In the genomic region with DNA sequence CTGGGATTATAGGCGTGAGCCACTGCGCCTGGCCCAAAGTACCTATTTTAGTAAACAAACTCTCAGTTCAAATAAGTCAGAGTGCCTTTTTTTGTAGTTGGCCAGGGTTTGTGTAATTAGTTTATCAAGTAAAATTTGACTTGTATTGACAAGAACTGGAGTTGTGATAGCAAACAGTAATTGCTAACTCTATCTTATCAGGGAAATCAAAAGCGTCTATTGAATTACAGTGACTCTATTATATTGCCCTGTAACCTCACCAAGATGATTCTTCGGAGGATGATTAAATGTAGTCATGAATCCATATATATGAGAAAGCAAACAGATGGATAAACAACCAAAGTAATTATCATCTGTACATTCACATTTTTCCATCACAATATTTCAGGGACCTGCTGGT, we compare ENCODE assay signal across 28 cellular contexts.
"Had no signal": no experiment of that assay in that cellular context is flagged by ENCODE, and none has a peak within 500 bp of the region (broad histone marks: within the 10 kb centered on the region; RNA-seq: fewer than 3 reads in every experiment).

No MANE protein-coding gene starts in this region.

- H3K4me1 Mint-ChIP-seq: activated naive CD8-positive, alpha-beta T cell treated with anti-CD3 and anti-CD28 coated beads, Interleukin-2, amount 10 ng/mL, durations not matched to agents 7 days and 5 days; stimulated activated naive B cell treated with anti-CD40 and anti-IgM and Interleukin-4, amounts not matched to agents 10 μg/mL and 1 μg/mL and 100 μg/mL, for 72 hours had no signal

- H3K27ac Mint-ChIP-seq: activated CD4-positive, alpha-beta memory T cell treated with anti-CD3 and anti-CD28 coated beads for 36 hours; activated naive CD4-positive, alpha-beta T cell treated with anti-CD3 and anti-CD28 coated beads for 36 hours; activated naive CD8-positive, alpha-beta T cell treated with anti-CD3 and anti-CD28 coated beads, Interleukin-2, amount 10 ng/mL, durations not matched to agents 7 days and 5 days; activated T-helper 1 cell treated with anti-CD3 and anti-CD28 coated beads, Interleukin-12 subunit alpha, Interleukin-12 subunit beta, Interleukin-2, Interleukin-4 antibody, amounts not matched to agents 30 ng/mL and 10 ng/mL and 1 ng/mL, durations not matched to agents 14 hours and 24 hours and 36 hours; dendritic cell treated with granulocyte-macrophage colony-stimulating factor and Interleukin-4, amounts not matched to agents 40 ng/mL and 50 ng/mL, for 4 days; natural killer cell treated with Interleukin-12 subunit alpha and Interleukin-12 subunit beta and Interleukin-15 and Interleukin-18, amount 100 ng/mL, for 72 hours; stimulated activated naive B cell treated with anti-CD40 and anti-IgM and Interleukin-4, amounts not matched to agents 10 μg/mL and 1 μg/mL and 100 μg/mL, for 72 hours; T-helper 1 cell treated with Interleukin-12 subunit alpha and Interleukin-12 subunit beta and Interleukin-4 antibody, amounts not matched to agents 30 μg/mL and 1 μg/mL, for 36 hours had no signal

- H3K9me3 ChIP-seq: gastroesophageal sphincter, stomach, suprapubic skin, tibial nerve had no signal

- H3K9me3 Mint-ChIP-seq: natural killer cell treated with Interleukin-12 subunit alpha and Interleukin-12 subunit beta and Interleukin-15 and Interleukin-18, amount 100 ng/mL, for 72 hours; stimulated activated naive B cell treated with anti-CD40 and anti-IgM and Interleukin-4, amounts not matched to agents 10 μg/mL and 1 μg/mL and 100 μg/mL, for 72 hours had no signal

- H3K27ac ChIP-seq: brain microvascular endothelial cell, gastroesophageal sphincter, hepatocyte, lower lobe of right lung, stomach, suprapubic skin, WERI-Rb-1 had no signal

- H3K27me3 ChIP-seq: brain microvascular endothelial cell, gastroesophageal sphincter, hepatocyte, stomach, suprapubic skin, tibial nerve had no signal

- H3K36me3 Mint-ChIP-seq: activated CD4-positive, alpha-beta memory T cell treated with anti-CD3 and anti-CD28 coated beads for 36 hours; activated naive CD8-positive, alpha-beta T cell treated with anti-CD3 and anti-CD28 coated beads, Interleukin-2, amount 10 ng/mL, durations not matched to agents 7 days and 5 days; natural killer cell treated with Interleukin-12 subunit alpha and Interleukin-12 subunit beta and Interleukin-15 and Interleukin-18, amount 100 ng/mL, for 72 hours; stimulated activated naive B cell treated with anti-CD40 and anti-IgM and Interleukin-4, amounts not matched to agents 10 μg/mL and 1 μg/mL and 100 μg/mL, for 72 hours had no signal

- H3K4me3 ChIP-seq: gastroesophageal sphincter, hepatocyte, lower lobe of right lung, stomach, suprapubic skin, tibial nerve had no signal

- H3K36me3 ChIP-seq: brain microvascular endothelial cell, gastroesophageal sphincter, lower lobe of right lung, stomach, suprapubic skin, tibial nerve, WERI-Rb-1 had no signal

- ATAC-seq: activated CD4-positive, CD25-positive, alpha-beta regulatory T cell treated with anti-CD3 and anti-CD28 coated beads, Interleukin-2, amount 50 U/mL, for 24 hours; gastroesophageal sphincter; lower lobe of right lung; natural killer cell treated with Interleukin-12 subunit alpha and Interleukin-12 subunit beta and Interleukin-15 and Interleukin-18, amount 100 ng/mL, for 72 hours; right cardiac atrium; stimulated activated naive B cell treated with anti-CD40 and anti-IgM and Interleukin-4, amounts not matched to agents 10 μg/mL and 1 μg/mL and 100 μg/mL, for 72 hours had no signal

- H3K27me3 Mint-ChIP-seq: activated CD4-positive, alpha-beta memory T cell treated with anti-CD3 and anti-CD28 coated beads for 36 hours; activated naive CD8-positive, alpha-beta T cell treated with anti-CD3 and anti-CD28 coated beads, Interleukin-2, amount 10 ng/mL, durations not matched to agents 7 days and 5 days; dendritic cell treated with granulocyte-macrophage colony-stimulating factor and Interleukin-4, amounts not matched to agents 40 ng/mL and 50 ng/mL, for 4 days; stimulated activated naive B cell treated with anti-CD40 and anti-IgM and Interleukin-4, amounts not matched to agents 10 μg/mL and 1 μg/mL and 100 μg/mL, for 72 hours had no signal

- DNase-seq: activated CD4-positive, alpha-beta memory T cell treated with anti-CD3 and anti-CD28 coated beads for 36 hours; activated CD4-positive, alpha-beta T cell treated with anti-CD3 and anti-CD28 coated beads for 48 hours; activated CD8-positive, alpha-beta memory T cell treated with anti-CD3 and anti-CD28 coated beads, Interleukin-2, amount 50 U/mL, for 4 hours; activated effector memory CD4-positive, alpha-beta T cell treated with anti-CD3 and anti-CD28 coated beads, Interleukin-2, amount 50 U/mL, for 16 hours; activated naive CD4-positive, alpha-beta T cell treated with anti-CD3 and anti-CD28 coated beads for 36 hours; activated naive CD8-positive, alpha-beta T cell treated with anti-CD3 and anti-CD28 coated beads, Interleukin-2, amount 10 ng/mL, durations not matched to agents 7 days and 5 days; activated T-cell treated with anti-CD3 and anti-CD28 coated beads, Interleukin-2, amount 50 U/mL, for 1 hour; brain microvascular endothelial cell; effector CD8-positive, alpha-beta T cell; lower lobe of right lung; mesenchymal stem cell; right cardiac atrium; stimulated activated CD4-positive, alpha-beta T cell treated with anti-CD3 and anti-CD28 coated beads, Interleukin-15, amount 100 ng/mL, for 24 hours; stimulated activated CD4-positive, alpha-beta T cell treated with anti-CD3 and anti-CD28 coated beads, Interleukin-2, amount 100 ng/mL, for 24 hours; stimulated activated naive B cell treated with anti-CD40 and anti-IgM and Interleukin-4, amounts not matched to agents 10 μg/mL and 1 μg/mL and 100 μg/mL, for 72 hours; stomach; SW 1271; T-helper 9 cell; WERI-Rb-1 had no signal

- H3K4me3 Mint-ChIP-seq: activated CD4-positive, alpha-beta memory T cell treated with anti-CD3 and anti-CD28 coated beads for 36 hours; activated naive CD4-positive, alpha-beta T cell treated with anti-CD3 and anti-CD28 coated beads for 36 hours; activated naive CD8-positive, alpha-beta T cell treated with anti-CD3 and anti-CD28 coated beads, Interleukin-2, amount 10 ng/mL, durations not matched to agents 7 days and 5 days; activated T-helper 1 cell treated with anti-CD3 and anti-CD28 coated beads, Interleukin-12 subunit alpha, Interleukin-12 subunit beta, Interleukin-2, Interleukin-4 antibody, amounts not matched to agents 30 ng/mL and 10 ng/mL and 1 ng/mL, durations not matched to agents 14 hours and 24 hours and 36 hours; dendritic cell treated with granulocyte-macrophage colony-stimulating factor and Interleukin-4, amounts not matched to agents 40 ng/mL and 50 ng/mL, for 4 days; natural killer cell treated with Interleukin-12 subunit alpha and Interleukin-12 subunit beta and Interleukin-15 and Interleukin-18, amount 100 ng/mL, for 72 hours; stimulated activated naive B cell treated with anti-CD40 and anti-IgM and Interleukin-4, amounts not matched to agents 10 μg/mL and 1 μg/mL and 100 μg/mL, for 72 hours; T-helper 1 cell treated with Interleukin-12 subunit alpha and Interleukin-12 subunit beta and Interleukin-4 antibody, amounts not matched to agents 30 μg/mL and 1 μg/mL, for 36 hours had no signal
